19 cellular contexts compared by ENCODE assay signal in the genomic region with DNA sequence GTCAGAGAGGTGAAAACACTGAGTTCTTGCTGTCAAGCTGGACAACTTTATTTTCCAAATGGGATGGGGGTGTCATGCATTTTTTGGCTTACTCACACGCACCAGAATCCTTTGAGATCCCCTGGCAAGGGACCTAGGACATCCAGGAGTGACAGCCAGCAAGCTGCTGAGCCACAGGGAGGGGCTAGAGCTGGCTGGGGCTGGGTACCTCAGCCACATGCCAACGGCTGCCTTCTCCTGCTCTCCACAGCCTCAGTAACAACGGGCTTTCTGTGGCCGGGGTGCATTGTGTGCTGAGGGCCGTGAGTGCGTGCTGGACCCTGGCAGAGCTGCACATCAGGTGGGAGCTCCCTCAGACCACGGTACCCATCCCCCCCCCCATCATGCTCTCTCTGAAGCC. TPM values are rescaled to one million over a fixed set of nuclear protein-coding genes. Genes with fewer than 3 reads are reported as not detected.
DNase-seq lines count a peak whose midpoint lies in the region; ATAC-seq, FAIRE-seq and TF ChIP-seq lines count a peak whose summit lies in the region.
"Had no signal": no experiment of that assay in that cellular context is flagged by ENCODE, and none has a peak within 500 bp of the region (broad histone marks: within the 10 kb centered on the region; RNA-seq: fewer than 3 reads in every experiment).

No MANE protein-coding gene starts in this region.

- WGBS in GM12878 (ENCODE audit: insufficient coverage, insufficient replicate concordance, low lambda C conversion rate, missing lambda C conversion rate), result 80% methylated on average over 7 of the region's 7 CpGs

- H4K20me1 ChIP-seq in GM12878 (ENCODE audit: control insufficient read depth, insufficient read depth), result no peaks in the 10 kb centered on the region

- POLR2A ChIA-PET in GM12878 (lab: Charles Lee), result interaction anchor here (0.5 to 1.5 kb wide), 2 partner anchors 17 to 26 kb away, joined by 4 read pairs; no protein-coding TSS in a partner anchor

- FAIRE-seq in GM12878 (lab: Jason Lieb, UNC), result no peak
- FAIRE-seq: A549, GM12891, pancreas had no signal

- TSS peak; percentile 45 for BruUV-seq in GM12878 (replicated peaks; lab: Mats Ljungman, UMichigan)

- no peaks in the 10 kb centered on the region; the same call in 2 of the 3 replicates for H3K9me3 ChIP-seq in GM12878 (replicated peaks; ENCODE audit: control insufficient read depth, insufficient read depth, low read length)
- H3K9me3 ChIP-seq: Caco-2, heart left ventricle, pancreas, upper lobe of right lung had no signal

- CTCF ChIA-PET in activated CD8-positive, alpha-beta memory T cell treated with anti-CD3 and anti-CD28 coated beads, Interleukin-2, amount 10 ng/mL, durations not matched to agents 7 days and 5 days (lab: Charles Lee), result interaction anchor here (1.0 to 7.0 kb wide), 2 partner anchors 14 to 71 kb away, joined by 4 to 74 read pairs; no protein-coding TSS in a partner anchor
- CTCF ChIA-PET in GM12878 (lab: Yijun Ruan, JAX), result interaction anchor here (0.6 to 7.8 kb wide), 3 partner anchors 9 to 69 kb away, joined by 4 to 155 read pairs (median 5); a partner anchor contains a TSS

- in situ Hi-C loops in GM12878 (cut with MboI), result no loop called here

- intact Hi-C loops in GM12878 (cut with micrococcal nuclease; ENCODE audit: unreplicated experiment), result no loop called here

- H3K4me2 ChIP-seq in GM12878 (ENCODE audit: control insufficient read depth, insufficient read depth), result no peak overlapping the region
- H3K4me2 ChIP-seq: A549 had no signal

- H3K27me3 Mint-ChIP-seq in activated CD8-positive, alpha-beta memory T cell treated with anti-CD3 and anti-CD28 coated beads, Interleukin-2, amount 10 ng/mL, durations not matched to agents 7 days and 5 days, result no peaks in the 10 kb centered on the region

- peak overlapping the region; percentile 29 for H3K4me3 ChIP-seq in NB4 (ENCODE audit: low read depth, low read length)
- H3K4me3 ChIP-seq in GM12878, result no peak overlapping the region
- H3K4me3 ChIP-seq: A549, heart left ventricle, pancreas, upper lobe of right lung had no signal

- SMC1A ChIA-PET in GM12878 (lab: Charles Lee; ENCODE audit: uncharacterized antibody, unreplicated experiment), result interaction anchor here (6.8 kb wide), 1 partner anchor 72 kb away, joined by 71 read pairs; no protein-coding TSS in a partner anchor

- H3K27me3 ChIP-seq in GM12878 (replicated peaks in 1 of 2; ENCODE audit: control insufficient read depth in 2 of 2, insufficient read depth in 2 of 2, low read length in 1 of 2), result no peaks in the 10 kb centered on the region
- H3K27me3 ChIP-seq: heart left ventricle, pancreas, upper lobe of right lung had no signal

- H3K4me1 ChIP-seq in GM12878 (ENCODE audit: control insufficient read depth, insufficient read depth, low read length), result peaks cover 44% of the 10 kb centered on the region
- H3K4me1 ChIP-seq: A549, Caco-2, pancreas had no signal

- H3K4me1 Mint-ChIP-seq in activated CD8-positive, alpha-beta memory T cell treated with anti-CD3 and anti-CD28 coated beads, Interleukin-2, amount 10 ng/mL, durations not matched to agents 7 days and 5 days, result peaks cover 70% of the 10 kb centered on the region
- H3K4me1 Mint-ChIP-seq in stimulated activated effector memory CD8-positive, alpha-beta T cell treated with anti-CD3 and anti-CD28 coated beads, Interleukin-12 subunit alpha, Interleukin-12 subunit beta, amount 100 ng/mL, for 72 hours, result peaks cover 88% of the 10 kb centered on the region

- no peak overlapping the region for H3K4me3 Mint-ChIP-seq in activated CD8-positive, alpha-beta memory T cell treated with anti-CD3 and anti-CD28 coated beads, Interleukin-2, amount 10 ng/mL, durations not matched to agents 7 days and 5 days
- H3K4me3 Mint-ChIP-seq in stimulated activated effector memory CD8-positive, alpha-beta T cell treated with anti-CD3 and anti-CD28 coated beads, Interleukin-12 subunit alpha, Interleukin-12 subunit beta, amount 100 ng/mL, for 72 hours, result no peak overlapping the region

- no peaks in the 10 kb centered on the region; the same call in 1 of the 2 replicates for H3K79me2 ChIP-seq in GM12878 (ENCODE audit: control insufficient read depth, insufficient read depth, low read length)

- H3K9ac ChIP-seq in GM12878 (ENCODE audit: control insufficient read depth, insufficient read depth, low read length), result no peak overlapping the region

- TF ChIP-seq RAD21 in GM12878 (IDR thresholded peaks at IDR 0.05; ENCODE audit: insufficient read depth, low read depth, low read length), result no peak

- RAD21 ChIA-PET in GM12878 (lab: Charles Lee; ENCODE audit: unreplicated experiment), result no interaction called here

- no peak for ATAC-seq in activated CD8-positive, alpha-beta memory T cell treated with anti-CD3 and anti-CD28 coated beads, Interleukin-2, amount 10 ng/mL, durations not matched to agents 7 days and 5 days
- ATAC-seq in GM12878 (no peak), GM19324 (IDR thresholded peaks at IDR 0.05; ENCODE audit: low FRiP score, unreplicated experiment) (no peak)
- no peak for ATAC-seq in stimulated activated effector memory CD8-positive, alpha-beta T cell treated with anti-CD3 and anti-CD28 coated beads, Interleukin-12 subunit alpha, Interleukin-12 subunit beta, amount 100 ng/mL, for 72 hours
- ATAC-seq: heart left ventricle, pancreas, upper lobe of right lung had no signal

- TF ChIP-seq POLR2A in NB4 (IDR thresholded peaks at IDR 0.05; ENCODE audit: extremely low read depth, insufficient read length), result no peak
- TF ChIP-seq POLR2A in GM12878 (IDR thresholded peaks at IDR 0.05; ENCODE audit: low read depth, low read length), result no peak

- H3K36me3 ChIP-seq in GM12878 (ENCODE audit: control insufficient read depth in 2 of 2, insufficient read depth in 2 of 2, low read length in 1 of 2), result peaks cover 8 to 11% of the 10 kb centered on the region in 2 experiments
- H3K36me3 ChIP-seq: pancreas had no signal

- TF ChIP-seq CTCF in NB4 (IDR thresholded peaks at IDR 0.05; ENCODE audit: low read depth, low read length) (no peak), GM12878 (IDR thresholded peaks at IDR 0.05 in 2 of 3, conservative IDR thresholded peaks at IDR 0.05 in 1 of 3; ENCODE audit: control insufficient read depth in 2 of 3, extremely low read depth in 1 of 3, insufficient read depth in 1 of 3, low read depth in 3 of 3, low read length in 3 of 3) (no peak)

- H3K27ac Mint-ChIP-seq in activated CD8-positive, alpha-beta memory T cell treated with anti-CD3 and anti-CD28 coated beads, Interleukin-2, amount 10 ng/mL, durations not matched to agents 7 days and 5 days, result peak overlapping the region; percentile 97
- H3K27ac Mint-ChIP-seq in stimulated activated effector memory CD8-positive, alpha-beta T cell treated with anti-CD3 and anti-CD28 coated beads, Interleukin-12 subunit alpha, Interleukin-12 subunit beta, amount 100 ng/mL, for 72 hours, result peak overlapping the region; percentile 97

- TF ChIP-seq EP300 in GM12878 (IDR thresholded peaks at IDR 0.05; ENCODE audit: borderline replicate concordance in 1 of 2, control insufficient read depth in 1 of 2, low read depth in 2 of 2, low read length in 2 of 2), result no peak

- no peak for DNase-seq in activated CD8-positive, alpha-beta memory T cell treated with anti-CD3 and anti-CD28 coated beads, Interleukin-2, amount 10 ng/mL, durations not matched to agents 7 days and 5 days
- no peak for DNase-seq in activated CD8-positive, alpha-beta memory T cell treated with anti-CD3 and anti-CD28 coated beads, Interleukin-2, amount 50 U/mL, for 4 hours
- DNase-seq in NB4 (ENCODE audit: low read depth), result peak; percentile 80
- no peak for DNase-seq in GM12878 (ENCODE audit: low read depth, low spot score)
- no peak for DNase-seq in stimulated activated effector memory CD8-positive, alpha-beta T cell treated with anti-CD3 and anti-CD28 coated beads, Interleukin-12 subunit alpha, Interleukin-12 subunit beta, amount 100 ng/mL, for 72 hours (ENCODE audit: low spot score in 2 of 2)
- DNase-seq in caudate nucleus (lab: John Stamatoyannopoulos, UW), result no peak
- no peak for DNase-seq in NCI-H748 treated with DMSO at 0.1 percent for 48 hours (lab: John Stamatoyannopoulos, UW)
- DNase-seq: activated CD4-positive, alpha-beta T cell treated with anti-CD3 and anti-CD28 coated beads for 4 hours; activated effector memory CD4-positive, alpha-beta T cell treated with Interleukin-2 at 50 U/mL for 16 hours; Caco-2; H7; heart left ventricle; kidney glomerular epithelial cell; NCI-H2107; pancreas; upper lobe of right lung had no signal

- H3K27ac ChIP-seq in GM12878 (ENCODE audit: control insufficient read depth, insufficient read depth) (no peak overlapping the region), caudate nucleus (ENCODE audit: low read depth, low read length) (no peak overlapping the region)
- H3K27ac ChIP-seq: A549, pancreas had no signal

- H3K9me3 Mint-ChIP-seq in activated CD8-positive, alpha-beta memory T cell treated with anti-CD3 and anti-CD28 coated beads, Interleukin-2, amount 10 ng/mL, durations not matched to agents 7 days and 5 days (ENCODE audit: low read depth), result no peaks in the 10 kb centered on the region
- H3K9me3 Mint-ChIP-seq in stimulated activated effector memory CD8-positive, alpha-beta T cell treated with anti-CD3 and anti-CD28 coated beads, Interleukin-12 subunit alpha, Interleukin-12 subunit beta, amount 100 ng/mL, for 72 hours, result no peaks in the 10 kb centered on the region

- H3K36me3 Mint-ChIP-seq in activated CD8-positive, alpha-beta memory T cell treated with anti-CD3 and anti-CD28 coated beads, Interleukin-2, amount 10 ng/mL, durations not matched to agents 7 days and 5 days, result peaks cover 68% of the 10 kb centered on the region
- H3K36me3 Mint-ChIP-seq in stimulated activated effector memory CD8-positive, alpha-beta T cell treated with anti-CD3 and anti-CD28 coated beads, Interleukin-12 subunit alpha, Interleukin-12 subunit beta, amount 100 ng/mL, for 72 hours, result peaks cover 85% of the 10 kb centered on the region

- H2AFZ ChIP-seq in GM12878 (ENCODE audit: control insufficient read depth, low read depth, low read length), result no peak overlapping the region

RNA-seq across cellular contexts. Expression of a gene that starts 47.6 kb away (rescaled TPM):
- 100 to 1,000 TPM; 156 to 287 TPM for total RNA-seq in activated CD8-positive, alpha-beta memory T cell treated with anti-CD3 and anti-CD28 coated beads, Interleukin-2, amount 10 ng/mL, durations not matched to agents 7 days and 5 days
- 626 and 671 TPM in 2 replicates for total RNA-seq in GM12878 (2013; cell fraction: nucleolus; rRNA removed)
- total RNA-seq in GM12878 (2014; rRNA removed), result 60.3 and 65.3 TPM in 2 replicates
- total RNA-seq in GM12878 (2014; rRNA removed; fragmentation: Illumina TruSeq; extraction: Trizol), result 49.2 and 54.3 TPM in 2 replicates
- 86.2 and 105 TPM in 2 replicates for total RNA-seq in GM12878 (2021)
- 26.2 TPM for polyA plus RNA-seq in GM12878 (2011; ENCODE audit: low read depth)
- 62.1 and 88.8 TPM in 2 replicates for polyA plus RNA-seq in GM12878 (2011; rRNA removed)
- 73.8 and 102 TPM in 2 replicates for polyA plus RNA-seq in GM12878 (2011; cell fraction: cytosol; rRNA removed)
- polyA plus RNA-seq in GM12878 (2011; cell fraction: nucleus; rRNA removed), result 528 TPM in 2 replicates
- polyA plus RNA-seq in GM12878 (2012), result 39.6 and 49.1 TPM in 2 replicates
- 51.5 and 73.0 TPM in 2 replicates for polyA plus RNA-seq in GM12878 (2014; fragmentation: Illumina TruSeq; extraction: Trizol)
- 10 to 100 TPM; 13.1 to 14.2 TPM for polyA plus RNA-seq in GM12878 (2014; fragmentation: Nextera tagmentation; extraction: Ambion mirVana)
- 83.8 and 84.2 TPM in 2 replicates for polyA plus RNA-seq in GM12878 (2014; rRNA removed)
- polyA plus RNA-seq in GM12878 (2016; fragmentation: Nextera tagmentation; extraction: Ambion mirVana), result 10 to 100 TPM; 43.7 to 49.1 TPM
- 197 and 272 TPM in 2 replicates for polyA minus RNA-seq in GM12878 (2011; rRNA and poly(A)+ RNA removed)
- 42.9 and 54.2 TPM in 2 replicates for polyA minus RNA-seq in GM12878 (2011; cell fraction: cytosol; rRNA and poly(A)+ RNA removed)
- polyA minus RNA-seq in GM12878 (2011; cell fraction: nucleus; rRNA and poly(A)+ RNA removed), result 281 and 428 TPM in 2 replicates

RNA-seq across cellular contexts. Expression of a gene that starts 55.4 kb away (rescaled TPM):
- 1 to 10 TPM; 3.2 to 9.6 TPM for total RNA-seq in activated CD8-positive, alpha-beta memory T cell treated with anti-CD3 and anti-CD28 coated beads, Interleukin-2, amount 10 ng/mL, durations not matched to agents 7 days and 5 days
- 7.8 and 9.0 TPM in 2 replicates for total RNA-seq in GM12878 (2013; cell fraction: nucleolus; rRNA removed)
- total RNA-seq in GM12878 (2014; rRNA removed) (13.6 and 14.5 TPM in 2 replicates), GM12878 (2014; rRNA removed; fragmentation: Illumina TruSeq; extraction: Trizol) (9.8 and 10.5 TPM in 2 replicates), GM12878 (2021) (13.7 and 14.5 TPM in 2 replicates)
- polyA plus RNA-seq in GM12878 (2011; ENCODE audit: low read depth), result 5.7 TPM
- polyA plus RNA-seq in GM12878 (2011; rRNA removed) (3.4 and 7.7 TPM in 2 replicates), GM12878 (2014; fragmentation: Illumina TruSeq; extraction: Trizol) (16.9 and 18.5 TPM in 2 replicates), GM12878 (2014; fragmentation: Nextera tagmentation; extraction: Ambion mirVana) (1 to 10 TPM; 4.8 to 5.6 TPM), GM12878 (2014; rRNA removed) (22.1 and 23.5 TPM in 2 replicates), GM12878 (2016; fragmentation: Nextera tagmentation; extraction: Ambion mirVana) (10 to 100 TPM in 1 of 2 experiments, 1 to 10 TPM in 1; 3.1 to 10.0 TPM)
- polyA plus RNA-seq in GM12878 (2011; cell fraction: cytosol; rRNA removed), result 8.4 and 10.6 TPM in 2 replicates
- 4.7 and 6.0 TPM in 2 replicates for polyA plus RNA-seq in GM12878 (2011; cell fraction: nucleus; rRNA removed)
- polyA plus RNA-seq in GM12878 (2012), result 7.1 and 12.0 TPM in 2 replicates
- polyA minus RNA-seq in GM12878 (2011; rRNA and poly(A)+ RNA removed), result 5.6 and 8.1 TPM in 2 replicates
- polyA minus RNA-seq in GM12878 (2011; cell fraction: cytosol; rRNA and poly(A)+ RNA removed), result 2.5 and 2.8 TPM in 2 replicates
- polyA minus RNA-seq in GM12878 (2011; cell fraction: nucleus; rRNA and poly(A)+ RNA removed), result 2.1 and 5.5 TPM in 2 replicates
